In the genomic region with DNA sequence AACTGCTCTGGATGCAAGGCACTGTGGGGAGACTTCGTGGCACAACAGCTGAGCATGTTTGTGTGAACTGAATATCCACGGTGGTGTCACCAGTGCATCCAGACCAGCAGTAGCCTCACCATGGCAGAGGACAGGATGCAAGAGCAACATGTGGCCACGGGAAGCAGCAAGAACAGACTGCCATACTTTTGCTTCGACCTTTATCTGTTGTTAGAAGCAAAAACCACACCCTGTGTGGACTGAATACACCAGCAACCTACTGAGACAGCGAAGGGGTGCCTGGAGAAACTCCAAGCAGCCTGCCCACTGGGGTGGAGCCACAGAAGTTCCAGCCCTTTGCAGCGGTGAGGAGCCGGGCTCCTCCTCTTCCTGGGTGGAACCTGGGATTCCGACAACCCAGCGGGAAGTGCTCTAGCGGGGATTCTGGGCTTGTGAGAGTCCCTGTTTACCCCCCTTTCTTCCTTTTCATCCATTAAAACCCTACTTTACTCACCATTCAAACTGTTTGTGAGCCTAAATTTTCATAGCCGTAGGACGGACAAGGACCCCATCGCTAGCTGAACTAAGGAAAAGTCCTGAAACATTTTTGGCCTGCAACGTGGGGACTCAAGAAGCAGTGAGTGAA, we compare ENCODE assay signal across 1 cellular context.
TF ChIP-seq lines count a peak whose summit lies in the region.

No MANE protein-coding gene starts in this region.

TF ChIP-seq in A549, 52 proteins besides CTCF, POLR2A, EP300 and RAD21 (continued from another document):
- TF ChIP-seq, protein P1, sequence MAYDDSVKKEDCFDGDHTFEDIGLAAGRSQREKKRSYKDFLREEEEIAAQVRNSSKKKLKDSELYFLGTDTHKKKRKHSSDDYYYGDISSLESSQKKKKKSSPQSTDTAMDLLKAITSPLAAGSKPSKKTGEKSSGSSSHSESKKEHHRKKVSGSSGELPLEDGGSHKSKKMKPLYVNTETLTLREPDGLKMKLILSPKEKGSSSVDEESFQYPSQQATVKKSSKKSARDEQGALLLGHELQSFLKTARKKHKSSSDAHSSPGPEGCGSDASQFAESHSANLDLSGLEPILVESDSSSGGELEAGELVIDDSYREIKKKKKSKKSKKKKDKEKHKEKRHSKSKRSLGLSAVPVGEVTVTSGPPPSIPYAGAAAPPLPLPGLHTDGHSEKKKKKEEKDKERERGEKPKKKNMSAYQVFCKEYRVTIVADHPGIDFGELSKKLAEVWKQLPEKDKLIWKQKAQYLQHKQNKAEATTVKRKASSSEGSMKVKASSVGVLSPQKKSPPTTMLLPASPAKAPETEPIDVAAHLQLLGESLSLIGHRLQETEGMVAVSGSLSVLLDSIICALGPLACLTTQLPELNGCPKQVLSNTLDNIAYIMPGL (CRISPR knock-in tag; IDR thresholded peaks at IDR 0.05; ENCODE audit: borderline replicate concordance): no peak
- no peak for TF ChIP-seq BHLHE40 (IDR thresholded peaks at IDR 0.05; ENCODE audit: low read depth, low read length)
- no peak for TF ChIP-seq MAFK (IDR thresholded peaks at IDR 0.05; ENCODE audit: partially characterized antibody)
